In genomic region chr3:81352867-81353266, GRCh38 we compare ENCODE assay signal across 8 cellular contexts.
A peak's percentile ranks its signal among the peaks of the same experiment; 100 is the strongest.
DNase-seq lines count a peak whose midpoint lies in the region; ATAC-seq and TF ChIP-seq lines count a peak whose summit lies in the region.

No MANE protein-coding gene starts in this region.

- DNase-seq in AG08396 (ENCODE audit: low spot score), result peak; percentile 3
- DNase-seq in NCI-H226, result peak; percentile 48
- peak; percentile 4 to 25 for DNase-seq in fibroblast of lung (ENCODE audit: low read depth in 2 of 2)
- no peak for DNase-seq in T-cell
- no peak for DNase-seq in hippocampal formation (lab: John Stamatoyannopoulos, UW)
- no peak for DNase-seq in NCI-H345 treated with DMSO at 0.1 percent for 48 hours (lab: John Stamatoyannopoulos, UW; ENCODE audit: unreplicated experiment)
- DNase-seq in islet precursor cell, result no peak

- no peak overlapping the region for H3K27ac ChIP-seq in fibroblast of lung (ENCODE audit: insufficient read depth, low read length)

- no peak overlapping the region for H3K4me2 ChIP-seq in fibroblast of lung (ENCODE audit: extremely low read depth, insufficient read depth, low read length)

- H3K36me3 Mint-ChIP-seq in T-cell, result no peaks in the 10 kb centered on the region

- ATAC-seq in GM18868 (IDR thresholded peaks at IDR 0.05; ENCODE audit: unreplicated experiment), result peak; percentile 83
- no peak for ATAC-seq in T-cell (replicated peaks in 1 of 4)

- H3K9ac ChIP-seq in fibroblast of lung (ENCODE audit: insufficient read depth, low read length), result no peak overlapping the region

- H2AFZ ChIP-seq in fibroblast of lung (ENCODE audit: low read length), result no peak overlapping the region

- no peaks in the 10 kb centered on the region for H3K4me1 ChIP-seq in fibroblast of lung (ENCODE audit: control insufficient read depth, extremely low read depth, insufficient read depth, low read length)

- H4K20me1 ChIP-seq in fibroblast of lung (ENCODE audit: control insufficient read depth, extremely low read depth, insufficient read depth, low read length), result no peaks in the 10 kb centered on the region

- CTCF ChIA-PET in T-cell (lab: Charles Lee), result no interaction called here

- H3K9me3 Mint-ChIP-seq in T-cell, result peaks cover 0 to 7% (median 5%) of the 10 kb centered on the region in 3 donors

- no peaks in the 10 kb centered on the region for H3K9me3 ChIP-seq in fibroblast of lung (ENCODE audit: control insufficient read depth, insufficient read depth, low read depth, low read length)

- H3K27ac Mint-ChIP-seq in T-cell, result no peak overlapping the region

- no peaks in the 10 kb centered on the region for H3K4me1 Mint-ChIP-seq in T-cell

- no peak overlapping the region for H3K4me3 Mint-ChIP-seq in T-cell

- no peaks in the 10 kb centered on the region for H3K27me3 ChIP-seq in fibroblast of lung (ENCODE audit: control insufficient read depth, insufficient read depth, low read length)

- TF ChIP-seq CTCF in fibroblast of lung (conservative IDR thresholded peaks at IDR 0.05 in 1 of 2, IDR thresholded peaks at IDR 0.05 in 1 of 2; ENCODE audit: low read depth in 1 of 2, low read length in 2 of 2), result no peak

- no peaks in the 10 kb centered on the region for H3K36me3 ChIP-seq in fibroblast of lung (ENCODE audit: control insufficient read depth, insufficient read depth, low read length)

- H3K27me3 Mint-ChIP-seq in T-cell, result no peaks in the 10 kb centered on the region

- H3K4me3 ChIP-seq in fibroblast of lung (replicated peaks in 1 of 4; ENCODE audit: control extremely low read depth in 1 of 4, insufficient read depth in 1 of 4, low read depth in 3 of 4, low read length in 4 of 4), result no peak overlapping the region

- no peaks in the 10 kb centered on the region for H3K79me2 ChIP-seq in fibroblast of lung (ENCODE audit: control insufficient read depth, insufficient read depth, low read length)

- POLR2A ChIA-PET in T-cell (lab: Charles Lee), result no interaction called here

Comparison
In these comparisons a context has a peak if more than half of its experiments do, and no peak if none do; other contexts are left out.
1. DNase-seq: peak in AG08396 (single experiment), NCI-H226 (single experiment) and fibroblast of lung (2 of 2); none in T-cell (0 of 34), hippocampal formation (0 of 2), NCI-H345 treated with DMSO at 0.1 percent for 48 hours (single experiment) and islet precursor cell (single experiment).